ENCODE assay signal across 32 cellular contexts in genomic region chr13:111283457-111283856, GRCh38. TPM values are rescaled to one million over a fixed set of nuclear protein-coding genes. Genes with fewer than 3 reads are reported as not detected.
A peak's percentile ranks its signal among the peaks of the same experiment; 100 is the strongest.
DNase-seq lines count a peak whose midpoint lies in the region; ATAC-seq, FAIRE-seq and TF ChIP-seq lines count a peak whose summit lies in the region.
"Had no signal": no experiment of that assay in that cellular context is flagged by ENCODE, and none has a peak within 500 bp of the region (broad histone marks: within the 10 kb centered on the region; RNA-seq: fewer than 3 reads in every experiment).

No MANE protein-coding gene starts in this region.

- H3K4me2 ChIP-seq in PC-3 (ENCODE audit: low read length) = no peak overlapping the region
- H3K4me2 ChIP-seq: PC-9 had no signal

- H3K4me3 ChIP-seq in stomach smooth muscle (ENCODE audit: low read length in 2 of 2) = no peak overlapping the region
- no peak overlapping the region for H3K4me3 ChIP-seq in PC-3 (ENCODE audit: low read length)
- H3K4me3 ChIP-seq in colonic mucosa = no peak overlapping the region
- H3K4me3 ChIP-seq: PC-9 had no signal

- intact Hi-C loops in PC-3 (cut with micrococcal nuclease) = no loop called here
- intact Hi-C loops in colonic mucosa (cut with DNase I) = no loop called here

- H3K36me3 ChIP-seq in stomach smooth muscle (ENCODE audit: control insufficient read depth in 2 of 2, insufficient read depth in 2 of 2, low read length in 2 of 2) = peaks cover 30 to 50% of the 10 kb centered on the region in 2 donors
- H3K36me3 ChIP-seq in PC-3 (ENCODE audit: low read depth, low read length) = 0 out of 2 replicates have a peak, but pooled peaks cover 7% of the 10 kb centered on the region
- peaks cover 22% of the 10 kb centered on the region for H3K36me3 ChIP-seq in colonic mucosa

- H3K4me3 Mint-ChIP-seq in chondrocyte (ENCODE audit: unreplicated experiment) (no peak overlapping the region), nephron (no peak overlapping the region)
- H3K4me3 Mint-ChIP-seq: activated naive CD8-positive, alpha-beta T cell treated with anti-CD3 and anti-CD28 coated beads for 36 hours; B cell; CD8-positive, alpha-beta T cell; central memory CD8-positive, alpha-beta T cell; T-helper 2 cell treated with Interferon-gamma antibody and Interleukin-4, amounts not matched to agents 5 μg/mL and 100 μg/mL, for 36 hours had no signal

- no peak overlapping the region for H2AFZ ChIP-seq in PC-3 (ENCODE audit: low read length)
- H2AFZ ChIP-seq: PC-9 had no signal

- no TSS peak for BruUV-seq in PC-3 (replicated peaks; lab: Mats Ljungman, UMichigan)

- H3K27ac ChIP-seq in stomach smooth muscle (ENCODE audit: low read length) = peak overlapping the region; percentile 86
- H3K27ac ChIP-seq in PC-3 (ENCODE audit: low read length) = no peak overlapping the region
- no peak overlapping the region for H3K27ac ChIP-seq in colonic mucosa
- H3K27ac ChIP-seq: PC-9 had no signal

- H3F3A ChIP-seq in PC-3 (ENCODE audit: low read length, unreplicated experiment) = no peaks in the 10 kb centered on the region

- no peaks in the 10 kb centered on the region for H4K20me1 ChIP-seq in PC-3 (ENCODE audit: low read length)

- DNase-seq in GM12891 (ENCODE audit: insufficient read length, low spot score) (no peak), chondrocyte (ENCODE audit: low spot score) (no peak), PC-3 (no peak), colonic mucosa (no peak)
- DNase-seq: activated CD4-positive, alpha-beta T cell treated with anti-CD3 and anti-CD28 coated beads for 4 hours; activated effector memory CD4-positive, alpha-beta T cell treated with Interleukin-2 at 50 U/mL for 16 hours; activated naive CD8-positive, alpha-beta T cell treated with anti-CD3 and anti-CD28 coated beads for 36 hours; activated T-cell treated with anti-CD3 and anti-CD28 coated beads for 4 hours; CD8-positive, alpha-beta T cell; DMS 273 treated with DMSO at 0.1 percent for 48 hours; effector CD8-positive, alpha-beta T cell; kidney glomerular epithelial cell; mammary epithelial cell; MV-4-11; NCI-H1694 treated with DMSO at 0.1 percent for 48 hours; NCI-H526; NK-92 treated with Interleukin-12 subunit alpha and Interleukin-12 subunit beta, amount 100 ng/mL, for 24 hours; occipital lobe; PC-9; SHP77; stimulated activated CD4-positive, alpha-beta T cell treated with anti-CD3 and anti-CD28 coated beads, Interleukin-12 subunit alpha, Interleukin-12 subunit beta, amount 100 ng/mL, for 4 hours; stimulated activated CD4-positive, alpha-beta T cell treated with anti-CD3 and anti-CD28 coated beads, Interleukin-4, amount 100 ng/mL, for 1 hour had no signal

- H3K27me3 Mint-ChIP-seq in chondrocyte (ENCODE audit: low read depth) = no peaks in the 10 kb centered on the region
- no peaks in the 10 kb centered on the region for H3K27me3 Mint-ChIP-seq in nephron (ENCODE audit: low read depth)
- H3K27me3 Mint-ChIP-seq: activated naive CD8-positive, alpha-beta T cell treated with anti-CD3 and anti-CD28 coated beads for 36 hours; B cell; central memory CD8-positive, alpha-beta T cell had no signal

- ATAC-seq in GM18498 (IDR thresholded peaks at IDR 0.05; ENCODE audit: unreplicated experiment) (no peak), GM19351 (IDR thresholded peaks at IDR 0.05; ENCODE audit: unreplicated experiment) (no peak), PC-3 (no peak)
- ATAC-seq: CD8-positive, alpha-beta T cell had no signal

- H3K9me2 ChIP-seq in PC-3 (replicated peaks; ENCODE audit: low read length) = no peaks in the 10 kb centered on the region

- TF ChIP-seq CTCF in chondrocyte (IDR thresholded peaks at IDR 0.05) (no peak), nephron (IDR thresholded peaks at IDR 0.05; ENCODE audit: unreplicated experiment in 3 of 3) (no peak), PC-3 (conservative IDR thresholded peaks at IDR 0.05; ENCODE audit: low read depth, low read length) (no peak), colonic mucosa (IDR thresholded peaks at IDR 0.05) (no peak)

- H3K79me2 ChIP-seq in PC-3 (ENCODE audit: low read length) = no peaks in the 10 kb centered on the region

- POLR2A ChIA-PET in PC-3 (lab: Charles Lee; ENCODE audit: unreplicated experiment) = no interaction called here

- H3K9me3 Mint-ChIP-seq in chondrocyte (ENCODE audit: low read depth) = no peaks in the 10 kb centered on the region
- H3K9me3 Mint-ChIP-seq in nephron = no peaks in the 10 kb centered on the region
- H3K9me3 Mint-ChIP-seq: activated naive CD8-positive, alpha-beta T cell treated with anti-CD3 and anti-CD28 coated beads for 36 hours; CD8-positive, alpha-beta T cell; central memory CD8-positive, alpha-beta T cell; T-helper 2 cell treated with Interferon-gamma antibody and Interleukin-4, amounts not matched to agents 5 μg/mL and 100 μg/mL, for 36 hours had no signal

- H3K9ac ChIP-seq in stomach smooth muscle (ENCODE audit: low read length in 2 of 2) (no peak overlapping the region), PC-3 (ENCODE audit: low read length) (no peak overlapping the region), colonic mucosa (ENCODE audit: low read depth in 2 of 2, low read length in 2 of 2) (no peak overlapping the region)

- CTCF ChIA-PET in PC-3 (lab: Charles Lee) = no interaction called here

- peaks cover 35% of the 10 kb centered on the region for H3K36me3 Mint-ChIP-seq in chondrocyte (ENCODE audit: low read depth)
- peaks cover 72% of the 10 kb centered on the region for H3K36me3 Mint-ChIP-seq in nephron (ENCODE audit: low read depth)

- H3K9me3 ChIP-seq in stomach smooth muscle (ENCODE audit: control insufficient read depth in 2 of 2, low read length in 2 of 2) = no peaks in the 10 kb centered on the region
- no peaks in the 10 kb centered on the region for H3K9me3 ChIP-seq in PC-3 (ENCODE audit: low read length)
- no peaks in the 10 kb centered on the region for H3K9me3 ChIP-seq in colonic mucosa

- H3K27me3 ChIP-seq in stomach smooth muscle (ENCODE audit: control insufficient read depth in 1 of 2, insufficient read depth in 2 of 2, low read length in 2 of 2) (no peaks in the 10 kb centered on the region), PC-3 (ENCODE audit: low read length) (no peaks in the 10 kb centered on the region), colonic mucosa (no peaks in the 10 kb centered on the region)

- no peak for FAIRE-seq in GM12891 (lab: Jason Lieb, UNC)
- FAIRE-seq: H54 had no signal

- H3K4me1 ChIP-seq in stomach smooth muscle (ENCODE audit: control insufficient read depth, insufficient read depth, low read length) = peaks cover 26% of the 10 kb centered on the region
- no peaks in the 10 kb centered on the region for H3K4me1 ChIP-seq in PC-3 (ENCODE audit: insufficient read depth, low read length)
- H3K4me1 ChIP-seq in colonic mucosa = no peaks in the 10 kb centered on the region

- H3K27ac Mint-ChIP-seq in chondrocyte (ENCODE audit: unreplicated experiment) (peak overlapping the region; percentile 52), nephron (peak overlapping the region in 2 of 3 experiments; percentile 1 to 5)
- H3K27ac Mint-ChIP-seq: activated naive CD8-positive, alpha-beta T cell treated with anti-CD3 and anti-CD28 coated beads for 36 hours; B cell; CD8-positive, alpha-beta T cell; T-helper 2 cell treated with Interferon-gamma antibody and Interleukin-4, amounts not matched to agents 5 μg/mL and 100 μg/mL, for 36 hours had no signal

- TF ChIP-seq POLR2A in GM12891 (IDR thresholded peaks at IDR 0.05; ENCODE audit: low read depth, low read length) = no peak

- peaks cover 54% of the 10 kb centered on the region for H3K4me1 Mint-ChIP-seq in chondrocyte (ENCODE audit: low read depth)
- peaks cover 58% of the 10 kb centered on the region for H3K4me1 Mint-ChIP-seq in nephron
- H3K4me1 Mint-ChIP-seq: activated naive CD8-positive, alpha-beta T cell treated with anti-CD3 and anti-CD28 coated beads for 36 hours; B cell; central memory CD8-positive, alpha-beta T cell had no signal

TF ChIP-seq in GM12891, 5 proteins besides CTCF, POLR2A, EP300 and RAD21:
- TF ChIP-seq POLR2AphosphoS5 (IDR thresholded peaks at IDR 0.05; ENCODE audit: low read depth, low read length) (no peak), POU2F2 (IDR thresholded peaks at IDR 0.05; ENCODE audit: low read depth, low read length) (0 out of 2 replicates have a peak, but pooled peaks have one; percentile 20), TAF1 (IDR thresholded peaks at IDR 0.05; ENCODE audit: low read depth, low read length) (no peak), SPI1 (IDR thresholded peaks at IDR 0.05; ENCODE audit: low read depth, low read length) (no peak)
TF ChIP-seq in GM12891: peak in this region for 1.

RNA-seq across cellular contexts. Expression of gene TEX29, which starts 37.0 kb away (rescaled TPM):
- 0.68 TPM for polyA plus RNA-seq in GM12891 (2012; ENCODE audit: low read depth, missing spikeins)
- total RNA-seq in chondrocyte (0.59 to 0.94 TPM (median 0.70 TPM) in 3 replicates), PC-3 (2014; rRNA removed) (not detected in 2 replicates), colonic mucosa (under 1 TPM in 1 of 2 donors, not detected in 1; 0.52 TPM)
- total RNA-seq: LHCN-M2, mammary epithelial cell, myocyte, occipital lobe, PC-9 had no signal
- polyA plus RNA-seq: mammary epithelial cell had no signal
